Comparison of ENCODE assay signal across 14 cellular contexts in genomic region chr4:40321671-40322131, GRCh38. TPM values are rescaled to one million over a fixed set of nuclear protein-coding genes. Genes with fewer than 3 reads are reported as not detected.
DNase-seq lines count a peak whose midpoint lies in the region; ATAC-seq and TF ChIP-seq lines count a peak whose summit lies in the region.
"Had no signal": no experiment of that assay in that cellular context is flagged by ENCODE, and none has a peak within 500 bp of the region (broad histone marks: within the 10 kb centered on the region; RNA-seq: fewer than 3 reads in every experiment).

No MANE protein-coding gene starts in this region.

- no peaks in the 10 kb centered on the region for H3K36me3 Mint-ChIP-seq in osteocyte (ENCODE audit: unreplicated experiment)
- H3K36me3 Mint-ChIP-seq: IgD-negative memory B cell had no signal

- peak overlapping the region; percentile 83 for H3K27ac Mint-ChIP-seq in osteocyte (ENCODE audit: unreplicated experiment)
- H3K27ac Mint-ChIP-seq: dendritic cell treated with granulocyte-macrophage colony-stimulating factor and Interleukin-4, amounts not matched to agents 40 ng/mL and 50 ng/mL, for 4 days had no signal

- H3K9me3 Mint-ChIP-seq in osteocyte (ENCODE audit: unreplicated experiment) = no peaks in the 10 kb centered on the region
- H3K9me3 Mint-ChIP-seq: dendritic cell treated with granulocyte-macrophage colony-stimulating factor and Interleukin-4, amounts not matched to agents 40 ng/mL and 50 ng/mL, for 4 days; IgD-negative memory B cell had no signal

- POLR2A ChIA-PET in GM10248 (lab: Yijun Ruan, JAX) = no interaction called here

- H3K4me3 Mint-ChIP-seq in osteocyte (ENCODE audit: unreplicated experiment) = peak overlapping the region; percentile 33
- H3K4me3 Mint-ChIP-seq: dendritic cell treated with granulocyte-macrophage colony-stimulating factor and Interleukin-4, amounts not matched to agents 40 ng/mL and 50 ng/mL, for 4 days; IgD-negative memory B cell had no signal

- ATAC-seq in HG03045 (IDR thresholded peaks at IDR 0.05; ENCODE audit: unreplicated experiment) = no peak
- ATAC-seq: GM12878, left lung had no signal

- peaks cover 31% of the 10 kb centered on the region for H3K4me1 Mint-ChIP-seq in osteocyte (ENCODE audit: unreplicated experiment)

- peak; percentile 97 for DNase-seq in H4 (ENCODE audit: low spot score)
- peak; percentile 79 for DNase-seq in NCI-H460 (ENCODE audit: extremely low read depth, low read depth)
- peak; percentile 95 for DNase-seq in dedifferentiated amniotic fluid mesenchymal stem cell (ENCODE audit: extremely low spot score)
- DNase-seq in osteocyte (ENCODE audit: extremely low spot score, unreplicated experiment) = no peak
- no peak for DNase-seq in GM10248 (ENCODE audit: extremely low spot score)
- no peak for DNase-seq in AML-193 (lab: John Stamatoyannopoulos, UW)
- DNase-seq: GOT3, left lung, Right ventricle myocardium superior had no signal

- CTCF ChIA-PET in GM10248 (lab: Yijun Ruan, JAX) = interaction anchor here (0.7 to 8.4 kb wide), 6 partner anchors 10 to 265 kb away, joined by 3 to 84 read pairs (median 6); partner anchors contain the start of genes CHRNA9 and N4BP2

- TF ChIP-seq CTCF in osteocyte (IDR thresholded peaks at IDR 0.05) = no peak
- no peak for TF ChIP-seq CTCF in GM10248 (IDR thresholded peaks at IDR 0.05; ENCODE audit: control extremely low read depth, extremely low read depth, low read depth, missing control alignments)

- H3K27me3 Mint-ChIP-seq in osteocyte (ENCODE audit: unreplicated experiment) = no peaks in the 10 kb centered on the region
- H3K27me3 Mint-ChIP-seq: IgD-negative memory B cell had no signal

RNA-seq across cellular contexts. Expression of gene CHRNA9, which starts 13.4 kb away (rescaled TPM):
- 0.85 and 1.4 TPM in 2 replicates for total RNA-seq in H4 (2014; rRNA removed; shearing (Covaris generic))
- 0.26 TPM in 1 of 2 replicates, not detected in the other for total RNA-seq in NCI-H460 (2014; rRNA removed; shearing (Covaris generic))
- 0.21 TPM in 1 of 2 replicates, not detected in the other for polyA plus RNA-seq in NCI-H460 (2014; cell fraction: nucleus; rRNA removed)
- total RNA-seq in osteocyte = not detected in 2 replicates
- total RNA-seq: GM12878, left lung, Right ventricle myocardium superior, skeletal muscle tissue had no signal
- polyA plus RNA-seq: IgD-negative memory B cell had no signal

Comparison
In these comparisons a context has a peak if more than half of its experiments do, and no peak if none do; other contexts are left out.
1. DNase-seq: peak in H4 (single experiment), NCI-H460 (single experiment) and dedifferentiated amniotic fluid mesenchymal stem cell (single experiment); none in osteocyte (single experiment), GM10248 (single experiment) and AML-193 (0 of 2).